In genomic region chr13:78137404-78138142, GRCh38 we compare ENCODE assay signal across 8 cellular contexts.
DNase-seq lines count a peak whose midpoint lies in the region; ATAC-seq and TF ChIP-seq lines count a peak whose summit lies in the region.

No MANE protein-coding gene starts in this region.

- peaks cover 6% of the 10 kb centered on the region for H3K4me1 Mint-ChIP-seq in T-helper 2 cell treated with Interferon-gamma antibody and Interleukin-4, amounts not matched to agents 5 μg/mL and 100 μg/mL, for 36 hours (ENCODE audit: low read depth)
- H3K4me1 Mint-ChIP-seq in naive thymus-derived CD8-positive, alpha-beta T cell = peaks cover 4 to 7% (median 7%) of the 10 kb centered on the region in 4 donors

- no peak for TF ChIP-seq POLR2A in esophagus squamous epithelium (IDR thresholded peaks at IDR 0.05)

- H3K4me1 ChIP-seq in esophagus squamous epithelium = no peaks in the 10 kb centered on the region

- H3K4me3 Mint-ChIP-seq in T-helper 2 cell treated with Interferon-gamma antibody and Interleukin-4, amounts not matched to agents 5 μg/mL and 100 μg/mL, for 36 hours = peak overlapping the region; percentile 10
- H3K4me3 Mint-ChIP-seq in naive thymus-derived CD8-positive, alpha-beta T cell = peak overlapping the region in 8 of 10 donors; percentile 16 to 76 (median 64)

- H3K4me3 ChIP-seq in esophagus squamous epithelium = no peak overlapping the region

- H3K27me3 Mint-ChIP-seq in T-helper 2 cell treated with Interferon-gamma antibody and Interleukin-4, amounts not matched to agents 5 μg/mL and 100 μg/mL, for 36 hours (ENCODE audit: low read depth) = peaks cover under 1% of the 10 kb centered on the region
- peaks cover 0 to under 1% (median 0%) of the 10 kb centered on the region in 5 donors for H3K27me3 Mint-ChIP-seq in naive thymus-derived CD8-positive, alpha-beta T cell

- POLR2A ChIA-PET in naive thymus-derived CD8-positive, alpha-beta T cell (lab: Charles Lee) = no interaction called here

- intact Hi-C loops in esophagus squamous epithelium (cut with DNase I) = loop anchor here (5.0 kb wide), 1 partner anchor 840 kb away; no protein-coding TSS in a partner anchor

- TF ChIP-seq CTCF in esophagus squamous epithelium (IDR thresholded peaks at IDR 0.05) = peak; percentile 18 to 67 (median 48)

- no peaks in the 10 kb centered on the region for H3K9me3 Mint-ChIP-seq in T-helper 2 cell treated with Interferon-gamma antibody and Interleukin-4, amounts not matched to agents 5 μg/mL and 100 μg/mL, for 36 hours
- H3K9me3 Mint-ChIP-seq in naive thymus-derived CD8-positive, alpha-beta T cell = no peaks in the 10 kb centered on the region

- no peaks in the 10 kb centered on the region for H3K27me3 ChIP-seq in esophagus squamous epithelium

- no peak overlapping the region for H3K27ac ChIP-seq in esophagus squamous epithelium

- ATAC-seq in GM18861 (IDR thresholded peaks at IDR 0.05; ENCODE audit: unreplicated experiment) (peak; percentile 94), HG02981 (IDR thresholded peaks at IDR 0.05; ENCODE audit: unreplicated experiment) (peak; percentile 86)
- peak; percentile 69 to 70 for ATAC-seq in naive thymus-derived CD8-positive, alpha-beta T cell

- no peaks in the 10 kb centered on the region for H3K36me3 Mint-ChIP-seq in T-helper 2 cell treated with Interferon-gamma antibody and Interleukin-4, amounts not matched to agents 5 μg/mL and 100 μg/mL, for 36 hours (ENCODE audit: low read depth)
- H3K36me3 Mint-ChIP-seq in naive thymus-derived CD8-positive, alpha-beta T cell = no peaks in the 10 kb centered on the region

- WGBS in esophagus squamous epithelium, 2 donors = 4 to 10% methylated on average over 5 to 6 of the region's 6 CpGs

- H3K27ac Mint-ChIP-seq in T-helper 2 cell treated with Interferon-gamma antibody and Interleukin-4, amounts not matched to agents 5 μg/mL and 100 μg/mL, for 36 hours = no peak overlapping the region
- H3K27ac Mint-ChIP-seq in naive thymus-derived CD8-positive, alpha-beta T cell = peak overlapping the region in 2 of 10 donors; percentile 53 to 71

- no peaks in the 10 kb centered on the region for H3K36me3 ChIP-seq in esophagus squamous epithelium

- DNase-seq in COLO668 (lab: John Stamatoyannopoulos, UW; ENCODE audit: unreplicated experiment) (peak; percentile 70), NCI-H1436 (lab: John Stamatoyannopoulos, UW) (peak; percentile 62), esophagus squamous epithelium (lab: John Stamatoyannopoulos, UW) (no peak)
- no peak for DNase-seq in T-helper 2 cell treated with Interferon-gamma antibody and Interleukin-4, amounts not matched to agents 5 μg/mL and 100 μg/mL, for 36 hours (ENCODE audit: low spot score)
- DNase-seq in naive thymus-derived CD8-positive, alpha-beta T cell = peak in 4 of 10 donors; percentile 3 to 44 (median 39)
- no peak for DNase-seq in effector CD4-positive, alpha-beta T cell

- no peaks in the 10 kb centered on the region for H3K9me3 ChIP-seq in esophagus squamous epithelium

Comparison
In these comparisons a context has a peak if more than half of its experiments do, and no peak if none do; other contexts are left out.
1. DNase-seq: peak in COLO668 (single experiment) and NCI-H1436 (single experiment); none in T-helper 2 cell treated with Interferon-gamma antibody and Interleukin-4, amounts not matched to agents 5 μg/mL and 100 μg/mL, for 36 hours (single experiment), esophagus squamous epithelium (single experiment) and effector CD4-positive, alpha-beta T cell (single experiment).
2. Peak in every context shown above with its lines, with median percentiles within 50 percentile points of each other: ATAC-seq.